ENCODE assay signal across 17 cellular contexts in the genomic region with DNA sequence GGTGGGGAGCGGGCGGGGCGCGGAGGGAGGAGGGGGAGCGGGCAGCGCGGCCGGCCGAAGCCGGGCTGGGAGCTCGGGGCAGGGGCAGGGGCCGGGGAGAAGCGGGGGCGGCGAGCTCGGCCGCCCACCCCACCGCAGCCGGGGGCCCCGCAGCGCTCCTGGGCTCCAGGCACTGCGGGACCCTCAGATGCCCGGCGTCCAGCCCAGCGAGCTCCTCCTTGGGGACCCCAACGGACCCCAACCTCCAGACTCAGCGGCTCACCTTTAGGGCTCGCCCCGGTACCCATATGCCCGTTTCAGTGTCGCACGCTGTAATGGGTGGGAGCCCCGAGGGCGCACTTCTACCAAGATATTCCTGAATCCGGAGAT. TPM values are rescaled to one million over a fixed set of nuclear protein-coding genes. Genes with fewer than 3 reads are reported as not detected.
DNase-seq lines count a peak whose midpoint lies in the region; ATAC-seq, FAIRE-seq and TF ChIP-seq lines count a peak whose summit lies in the region.
"Had no signal": no experiment of that assay in that cellular context is flagged by ENCODE, and none has a peak within 500 bp of the region (broad histone marks: within the 10 kb centered on the region; RNA-seq: fewer than 3 reads in every experiment).

No MANE protein-coding gene starts in this region.

- H3K4me3 ChIP-seq in A549 (peak overlapping the region; percentile 77), HUES6 (ENCODE audit: low read depth, low read length) (peak overlapping the region; percentile 61)

- H3K36me3 Mint-ChIP-seq in endothelial cell (ENCODE audit: low read depth, unreplicated experiment) (no peaks in the 10 kb centered on the region), nephron progenitor cell (ENCODE audit: low read depth) (no peaks in the 10 kb centered on the region)

- H3K4me2 ChIP-seq in A549 = peak overlapping the region; percentile 98

- H3K9ac ChIP-seq in HUES6 (ENCODE audit: low read length) = no peak overlapping the region

- H3K27ac ChIP-seq in A549 (peak overlapping the region; percentile 93 to 96), HUES6 (ENCODE audit: low read depth, low read length) (no peak overlapping the region)
- H3K27ac ChIP-seq: HL-60 had no signal

- H3K27me3 Mint-ChIP-seq in endothelial cell (ENCODE audit: unreplicated experiment) (no peaks in the 10 kb centered on the region), nephron progenitor cell (ENCODE audit: low read depth, poor library complexity) (peaks cover 78% of the 10 kb centered on the region)

- DNase-seq in A549 (ENCODE audit: low read depth in 1 of 2, low spot score in 1 of 2) = no peak
- no peak for DNase-seq in endothelial cell (ENCODE audit: low spot score)
- no peak for DNase-seq in nephron progenitor cell
- no peak for DNase-seq in GM20000 (ENCODE audit: low spot score)
- no peak for DNase-seq in COR-L47 (lab: John Stamatoyannopoulos, UW)
- DNase-seq in erythroblast (lab: John Stamatoyannopoulos, UW) = no peak
- DNase-seq in NCI-H2227 (lab: John Stamatoyannopoulos, UW; ENCODE audit: unreplicated experiment) = no peak
- DNase-seq: activated gamma-delta T cell treated with Interleukin-2 at 50 U/mL for 16 hours, NCI-H187 treated with DMSO at 0.1 percent for 48 hours, NCI-H774, occipital lobe had no signal

- ATAC-seq in A549 = peak in 1 of 2 experiments; percentile 5; a peak in 1 of 6 replicates
- ATAC-seq: HCT116 had no signal

- 13% methylated on average over 7 of the region's 35 CpGs for WGBS in A549 (ENCODE audit: missing lambda C conversion rate)

- H3K27ac Mint-ChIP-seq in endothelial cell (ENCODE audit: unreplicated experiment) = no peak overlapping the region
- H3K27ac Mint-ChIP-seq in nephron progenitor cell = no peak overlapping the region

- H3K9me3 ChIP-seq in A549 (no peaks in the 10 kb centered on the region), HUES6 (ENCODE audit: control insufficient read depth, insufficient read depth, low read depth, low read length) (no peaks in the 10 kb centered on the region)
- H3K9me3 ChIP-seq: tibial nerve had no signal

- TF ChIP-seq EP300 in A549 (IDR thresholded peaks at IDR 0.05) = no peak

- H3K4me3 Mint-ChIP-seq in endothelial cell (ENCODE audit: unreplicated experiment) (peak overlapping the region; percentile 65), nephron progenitor cell (peak overlapping the region; percentile 81)

- no peaks in the 10 kb centered on the region for H3K36me3 ChIP-seq in HUES6 (ENCODE audit: control insufficient read depth, insufficient read depth, low read length)
- H3K36me3 ChIP-seq: tibial nerve had no signal

- H3K4me1 Mint-ChIP-seq in endothelial cell (ENCODE audit: unreplicated experiment) (no peaks in the 10 kb centered on the region), nephron progenitor cell (peaks cover 13% of the 10 kb centered on the region)

- H3K4me1 ChIP-seq in A549 (peaks cover 10% of the 10 kb centered on the region; the same call in 2 of the 3 replicates), HUES6 (ENCODE audit: control insufficient read depth, insufficient read depth, low read length) (peaks cover 7% of the 10 kb centered on the region; the same call in 1 of the 2 replicates)
- H3K4me1 ChIP-seq: tibial nerve had no signal

- H3K27me3 ChIP-seq in HUES6 (ENCODE audit: control insufficient read depth, insufficient read depth, low read length) = peaks cover 76% of the 10 kb centered on the region

- CTCF ChIA-PET in A549 (lab: Yijun Ruan, JAX) = interaction anchor here (0.6 to 4.3 kb wide), 26 partner anchors 12 to 632 kb away, joined by 3 to 34 read pairs (median 4); no protein-coding TSS in a partner anchor

- TF ChIP-seq POLR2A in A549 (IDR thresholded peaks at IDR 0.05; ENCODE audit: low read length) = no peak
- no peak for TF ChIP-seq POLR2A in erythroblast (IDR thresholded peaks at IDR 0.05; ENCODE audit: low read length)

- TF ChIP-seq CTCF in A549 (IDR thresholded peaks at IDR 0.05) (no peak), endothelial cell (IDR thresholded peaks at IDR 0.05; ENCODE audit: unreplicated experiment) (no peak), nephron progenitor cell (IDR thresholded peaks at IDR 0.05) (no peak), GM20000 (IDR thresholded peaks at IDR 0.05; ENCODE audit: extremely low read depth, missing control alignments) (no peak)

- H3K9me3 Mint-ChIP-seq in endothelial cell (ENCODE audit: unreplicated experiment) = no peaks in the 10 kb centered on the region
- H3K9me3 Mint-ChIP-seq in nephron progenitor cell = peaks cover 37% of the 10 kb centered on the region

- POLR2A ChIA-PET in A549 (lab: Yijun Ruan, JAX) = no interaction called here

- no peak for FAIRE-seq in A549 (lab: Jason Lieb, UNC)
- FAIRE-seq: bronchial epithelial cell had no signal

- no peak for TF ChIP-seq RAD21 in A549 (conservative IDR thresholded peaks at IDR 0.05 in 1 of 2, IDR thresholded peaks at IDR 0.05 in 1 of 2)

TF ChIP-seq in A549, 52 proteins besides CTCF, POLR2A, EP300 and RAD21:
- TF ChIP-seq, protein P1, sequence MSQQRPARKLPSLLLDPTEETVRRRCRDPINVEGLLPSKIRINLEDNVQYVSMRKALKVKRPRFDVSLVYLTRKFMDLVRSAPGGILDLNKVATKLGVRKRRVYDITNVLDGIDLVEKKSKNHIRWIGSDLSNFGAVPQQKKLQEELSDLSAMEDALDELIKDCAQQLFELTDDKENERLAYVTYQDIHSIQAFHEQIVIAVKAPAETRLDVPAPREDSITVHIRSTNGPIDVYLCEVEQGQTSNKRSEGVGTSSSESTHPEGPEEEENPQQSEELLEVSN (IDR thresholded peaks at IDR 0.05; ENCODE audit: borderline replicate concordance, low read depth) = no peak
- no peak for TF ChIP-seq NPAS2 (CRISPR knock-in tag; IDR thresholded peaks at IDR 0.05; ENCODE audit: borderline replicate concordance)
- TF ChIP-seq, protein P2, sequence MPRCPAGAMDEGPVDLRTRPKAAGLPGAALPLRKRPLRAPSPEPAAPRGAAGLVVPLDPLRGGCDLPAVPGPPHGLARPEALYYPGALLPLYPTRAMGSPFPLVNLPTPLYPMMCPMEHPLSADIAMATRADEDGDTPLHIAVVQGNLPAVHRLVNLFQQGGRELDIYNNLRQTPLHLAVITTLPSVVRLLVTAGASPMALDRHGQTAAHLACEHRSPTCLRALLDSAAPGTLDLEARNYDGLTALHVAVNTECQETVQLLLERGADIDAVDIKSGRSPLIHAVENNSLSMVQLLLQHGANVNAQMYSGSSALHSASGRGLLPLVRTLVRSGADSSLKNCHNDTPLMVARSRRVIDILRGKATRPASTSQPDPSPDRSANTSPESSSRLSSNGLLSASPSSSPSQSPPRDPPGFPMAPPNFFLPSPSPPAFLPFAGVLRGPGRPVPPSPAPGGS (IDR thresholded peaks at IDR 0.05) = no peak
- no peak for TF ChIP-seq ZNF302 (CRISPR knock-in tag; IDR thresholded peaks at IDR 0.05)
- no peak for TF ChIP-seq NFE2L2 (conservative IDR thresholded peaks at IDR 0.05; ENCODE audit: low read length)
- TF ChIP-seq, protein P3, sequence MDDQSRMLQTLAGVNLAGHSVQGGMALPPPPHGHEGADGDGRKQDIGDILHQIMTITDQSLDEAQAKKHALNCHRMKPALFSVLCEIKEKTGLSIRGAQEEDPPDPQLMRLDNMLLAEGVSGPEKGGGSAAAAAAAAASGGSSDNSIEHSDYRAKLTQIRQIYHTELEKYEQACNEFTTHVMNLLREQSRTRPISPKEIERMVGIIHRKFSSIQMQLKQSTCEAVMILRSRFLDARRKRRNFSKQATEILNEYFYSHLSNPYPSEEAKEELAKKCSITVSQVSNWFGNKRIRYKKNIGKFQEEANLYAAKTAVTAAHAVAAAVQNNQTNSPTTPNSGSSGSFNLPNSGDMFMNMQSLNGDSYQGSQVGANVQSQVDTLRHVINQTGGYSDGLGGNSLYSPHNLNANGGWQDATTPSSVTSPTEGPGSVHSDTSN (IDR thresholded peaks at IDR 0.05) = no peak
- TF ChIP-seq CHD2 (IDR thresholded peaks at IDR 0.05; ENCODE audit: low read length, partially characterized antibody) = no peak
- no peak for TF ChIP-seq EHMT2 (IDR thresholded peaks at IDR 0.05; ENCODE audit: low read depth)
- no peak for TF ChIP-seq JUN (IDR thresholded peaks at IDR 0.05)
- TF ChIP-seq, protein P4, sequence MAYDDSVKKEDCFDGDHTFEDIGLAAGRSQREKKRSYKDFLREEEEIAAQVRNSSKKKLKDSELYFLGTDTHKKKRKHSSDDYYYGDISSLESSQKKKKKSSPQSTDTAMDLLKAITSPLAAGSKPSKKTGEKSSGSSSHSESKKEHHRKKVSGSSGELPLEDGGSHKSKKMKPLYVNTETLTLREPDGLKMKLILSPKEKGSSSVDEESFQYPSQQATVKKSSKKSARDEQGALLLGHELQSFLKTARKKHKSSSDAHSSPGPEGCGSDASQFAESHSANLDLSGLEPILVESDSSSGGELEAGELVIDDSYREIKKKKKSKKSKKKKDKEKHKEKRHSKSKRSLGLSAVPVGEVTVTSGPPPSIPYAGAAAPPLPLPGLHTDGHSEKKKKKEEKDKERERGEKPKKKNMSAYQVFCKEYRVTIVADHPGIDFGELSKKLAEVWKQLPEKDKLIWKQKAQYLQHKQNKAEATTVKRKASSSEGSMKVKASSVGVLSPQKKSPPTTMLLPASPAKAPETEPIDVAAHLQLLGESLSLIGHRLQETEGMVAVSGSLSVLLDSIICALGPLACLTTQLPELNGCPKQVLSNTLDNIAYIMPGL (CRISPR knock-in tag; IDR thresholded peaks at IDR 0.05; ENCODE audit: borderline replicate concordance) = no peak
- no peak for TF ChIP-seq JUNB (IDR thresholded peaks at IDR 0.05)
- no peak for TF ChIP-seq FOSL2 (IDR thresholded peaks at IDR 0.05)
- no peak for TF ChIP-seq FOSL2 (CRISPR knock-in tag; IDR thresholded peaks at IDR 0.05)
- no peak for TF ChIP-seq HOXB5 (CRISPR knock-in tag; IDR thresholded peaks at IDR 0.05)
- TF ChIP-seq HOXB13 (CRISPR knock-in tag; IDR thresholded peaks at IDR 0.05; ENCODE audit: low read depth) = no peak
- TF ChIP-seq FOXS1 (CRISPR knock-in tag; IDR thresholded peaks at IDR 0.05) = no peak
- TF ChIP-seq RFX5 (IDR thresholded peaks at IDR 0.05) = no peak
- no peak for TF ChIP-seq NR3C1 (IDR thresholded peaks at IDR 0.05)
- TF ChIP-seq RARB (CRISPR knock-in tag; IDR thresholded peaks at IDR 0.05) = no peak
- TF ChIP-seq TFCP2L1 (CRISPR knock-in tag; IDR thresholded peaks at IDR 0.05) = no peak
- no peak for TF ChIP-seq TP53 (CRISPR knock-in tag; IDR thresholded peaks at IDR 0.05)

RNA-seq across cellular contexts. Expression of a gene that starts 0.4 kb away (rescaled TPM):
- polyA plus RNA-seq in A549 (2011; rRNA removed) (8.5 and 10.3 TPM in 2 replicates), A549 (2017; fragmentation: RNase III; extraction: RNeasy Plus Mini Kit Qiagen cat#74134 plus additional on column Dnase treatment) (4.4 to 5.2 TPM (median 4.8 TPM) in 3 replicates)
- polyA plus RNA-seq in A549 (2012; cell fraction: cytosol; rRNA removed) = 2.4 and 3.0 TPM in 2 replicates
- polyA plus RNA-seq in A549 (2012; cell fraction: nucleus; rRNA removed) = 3.6 and 4.3 TPM in 2 replicates
- 2.8 and 3.5 TPM in 2 replicates for polyA minus RNA-seq in A549 (2011; rRNA and poly(A)+ RNA removed)
- total RNA-seq in endothelial cell (ENCODE audit: unreplicated experiment) = not detected
- total RNA-seq: lung microvascular endothelial cell had no signal
